Comparison of ENCODE assay signal across 9 cellular contexts in genomic region chr4:88211473-88212252, GRCh38. TPM values are rescaled to one million over a fixed set of nuclear protein-coding genes. Genes with fewer than 3 reads are reported as not detected.
DNase-seq lines count a peak whose midpoint lies in the region; ATAC-seq and TF ChIP-seq lines count a peak whose summit lies in the region.
"Had no signal": no experiment of that assay in that cellular context is flagged by ENCODE, and none has a peak within 500 bp of the region (broad histone marks: within the 10 kb centered on the region; RNA-seq: fewer than 3 reads in every experiment).

No MANE protein-coding gene starts in this region.

- no peaks in the 10 kb centered on the region for H4K20me1 ChIP-seq in smooth muscle cell (ENCODE audit: low read depth)

- 56% methylated on average over 18 of the region's 18 CpGs for WGBS in smooth muscle cell (ENCODE audit: low lambda C conversion rate)

- H3K9ac ChIP-seq in smooth muscle cell (ENCODE audit: low read depth) = no peak overlapping the region

- H3K36me3 ChIP-seq in right atrium auricular region = no peaks in the 10 kb centered on the region
- H3K36me3 ChIP-seq in smooth muscle cell (ENCODE audit: low read depth) = no peaks in the 10 kb centered on the region

- no peak overlapping the region for H3K4me2 ChIP-seq in smooth muscle cell

- H3K9me3 ChIP-seq in right atrium auricular region (no peaks in the 10 kb centered on the region), smooth muscle cell (replicated peaks; ENCODE audit: low read depth) (no peaks in the 10 kb centered on the region)

- peak overlapping the region; percentile 4 for H2AFZ ChIP-seq in smooth muscle cell (ENCODE audit: low read depth)

- H3K4me3 ChIP-seq in right atrium auricular region (no peak overlapping the region), smooth muscle cell (no peak overlapping the region)

- H3K27ac ChIP-seq in right atrium auricular region (no peak overlapping the region), smooth muscle cell (ENCODE audit: low read depth) (no peak overlapping the region)

- H3K79me2 ChIP-seq in smooth muscle cell (ENCODE audit: low read depth) = no peaks in the 10 kb centered on the region

- H3K27me3 ChIP-seq in right atrium auricular region (no peaks in the 10 kb centered on the region), smooth muscle cell (ENCODE audit: low read depth) (no peaks in the 10 kb centered on the region)

- peak; percentile 70 for ATAC-seq in HG02642 (IDR thresholded peaks at IDR 0.05; ENCODE audit: poor library complexity, unreplicated experiment)

- peak in 4 of 6 experiments; percentile 5 to 73 (median 35) for DNase-seq in stimulated activated naive CD4-positive, alpha-beta T cell (lab: John Stamatoyannopoulos, UW)
- no peak for DNase-seq in stimulated activated naive CD4-positive, alpha-beta T cell treated with Interleukin-2 at 50 U/mL for 16 hours (lab: John Stamatoyannopoulos, UW)
- peak; percentile 4 for DNase-seq in NOMO-1 treated with dmso at 0.1 percent for 144 hours (lab: John Stamatoyannopoulos, UW; ENCODE audit: unreplicated experiment)
- DNase-seq in activated naive CD8-positive, alpha-beta T cell treated with anti-CD3 and anti-CD28 coated beads, Interleukin-2, amount 50 U/mL, for 16 hours (ENCODE audit: low read depth, low spot score) = peak; percentile 4
- DNase-seq in right atrium auricular region (ENCODE audit: low spot score) = no peak
- DNase-seq in smooth muscle cell (lab: John Stamatoyannopoulos, UW; ENCODE audit: unreplicated experiment) = no peak
- DNase-seq in UCSD-AML1 (lab: John Stamatoyannopoulos, UW; ENCODE audit: unreplicated experiment) = no peak

- H3F3A ChIP-seq in smooth muscle cell (ENCODE audit: low read depth) = no peaks in the 10 kb centered on the region

- TF ChIP-seq CTCF in right atrium auricular region (IDR thresholded peaks at IDR 0.05) (peak; percentile 69 to 84), smooth muscle cell (IDR thresholded peaks at IDR 0.05; ENCODE audit: borderline replicate concordance, insufficient read depth, poor library complexity, severe bottlenecking) (peak; percentile 78)

- no peaks in the 10 kb centered on the region for H3K4me1 ChIP-seq in right atrium auricular region
- H3K4me1 ChIP-seq in smooth muscle cell (ENCODE audit: low read depth) = no peaks in the 10 kb centered on the region

RNA-seq across cellular contexts. Expression of gene ABCG2, which starts 53.2 kb away (rescaled TPM):
- total RNA-seq in right atrium auricular region (1 to 10 TPM; 1.0 to 2.9 TPM), smooth muscle cell (1.0 and 2.5 TPM in 2 replicates)
- polyA plus RNA-seq in smooth muscle cell = 0.26 and 0.42 TPM in 2 replicates
- polyA plus RNA-seq: IgD-negative memory B cell had no signal

Comparison
In these comparisons a context has a peak if more than half of its experiments do, and no peak if none do; other contexts are left out.
1. DNase-seq: peak in stimulated activated naive CD4-positive, alpha-beta T cell (4 of 6), NOMO-1 treated with dmso at 0.1 percent for 144 hours (single experiment) and activated naive CD8-positive, alpha-beta T cell treated with anti-CD3 and anti-CD28 coated beads, Interleukin-2, amount 50 U/mL, for 16 hours (single experiment); none in stimulated activated naive CD4-positive, alpha-beta T cell treated with Interleukin-2 at 50 U/mL for 16 hours (single experiment), right atrium auricular region (single experiment), smooth muscle cell (single experiment) and UCSD-AML1 (single experiment).